Comparison of ENCODE assay signal across 15 cellular contexts in genomic region chr12:50636505-50636904, GRCh38.
A peak's percentile ranks its signal among the peaks of the same experiment; 100 is the strongest.
DNase-seq lines count a peak whose midpoint lies in the region; ATAC-seq and TF ChIP-seq lines count a peak whose summit lies in the region.
"Had no signal": no experiment of that assay in that cellular context is flagged by ENCODE, and none has a peak within 500 bp of the region (broad histone marks: within the 10 kb centered on the region; RNA-seq: fewer than 3 reads in every experiment).

No MANE protein-coding gene starts in this region.

- no peak for DNase-seq in stimulated activated naive CD8-positive, alpha-beta T cell treated with anti-CD3 and anti-CD28 coated beads, Interleukin-15, amount 100 ng/mL, for 72 hours
- DNase-seq in activated naive CD8-positive, alpha-beta T cell treated with anti-CD3 and anti-CD28 coated beads for 36 hours: no peak
- DNase-seq in left colon: no peak
- no peak for DNase-seq in HEK293T (ENCODE audit: extremely low spot score)
- DNase-seq in GM20000 (ENCODE audit: low spot score): no peak
- DNase-seq: activated B cell treated with CpG ODN at 0.5 μM for 24 hours, AML-193, amygdala, NCI-H2081, NCI-H774, RPMI8226 had no signal

- no peak for TF ChIP-seq CTCF in GM20000 (IDR thresholded peaks at IDR 0.05; ENCODE audit: extremely low read depth, missing control alignments)

- no peaks in the 10 kb centered on the region for H3K27me3 Mint-ChIP-seq in stimulated activated naive CD8-positive, alpha-beta T cell treated with anti-CD3 and anti-CD28 coated beads, Interleukin-15, Interleukin-2, amounts not matched to agents 100 ng/mL and 50 ng/mL, for 24 hours
- no peaks in the 10 kb centered on the region for H3K27me3 Mint-ChIP-seq in stimulated activated naive CD8-positive, alpha-beta T cell treated with anti-CD3 and anti-CD28 coated beads, Interleukin-15, amount 100 ng/mL, for 72 hours
- H3K27me3 Mint-ChIP-seq in activated naive CD8-positive, alpha-beta T cell treated with anti-CD3 and anti-CD28 coated beads for 36 hours: no peaks in the 10 kb centered on the region
- H3K27me3 Mint-ChIP-seq: activated B cell treated with CpG ODN at 0.5 μM for 24 hours had no signal

- peak overlapping the region; percentile 14 for H3K27ac Mint-ChIP-seq in stimulated activated naive CD8-positive, alpha-beta T cell treated with anti-CD3 and anti-CD28 coated beads, Interleukin-15, Interleukin-2, amounts not matched to agents 100 ng/mL and 50 ng/mL, for 24 hours
- no peak overlapping the region for H3K27ac Mint-ChIP-seq in stimulated activated naive CD8-positive, alpha-beta T cell treated with anti-CD3 and anti-CD28 coated beads, Interleukin-15, amount 100 ng/mL, for 72 hours
- peak overlapping the region; percentile 46 for H3K27ac Mint-ChIP-seq in activated naive CD8-positive, alpha-beta T cell treated with anti-CD3 and anti-CD28 coated beads for 36 hours

- peaks cover 39% of the 10 kb centered on the region for H3K4me1 Mint-ChIP-seq in stimulated activated naive CD8-positive, alpha-beta T cell treated with anti-CD3 and anti-CD28 coated beads, Interleukin-15, Interleukin-2, amounts not matched to agents 100 ng/mL and 50 ng/mL, for 24 hours (ENCODE audit: low read depth)
- H3K4me1 Mint-ChIP-seq in stimulated activated naive CD8-positive, alpha-beta T cell treated with anti-CD3 and anti-CD28 coated beads, Interleukin-15, amount 100 ng/mL, for 72 hours: peaks cover 54% of the 10 kb centered on the region
- H3K4me1 Mint-ChIP-seq in activated naive CD8-positive, alpha-beta T cell treated with anti-CD3 and anti-CD28 coated beads for 36 hours: peaks cover 39% of the 10 kb centered on the region

- ATAC-seq in stimulated activated naive CD8-positive, alpha-beta T cell treated with anti-CD3 and anti-CD28 coated beads, Interleukin-15, amount 100 ng/mL, for 72 hours: no peak
- ATAC-seq in left colon: peak; percentile 43
- ATAC-seq in HG03045 (IDR thresholded peaks at IDR 0.05; ENCODE audit: unreplicated experiment): no peak
- no peak for ATAC-seq in GM18519 (IDR thresholded peaks at IDR 0.05; ENCODE audit: low FRiP score, unreplicated experiment)

- CTCF ChIA-PET in HEK293T (lab: Yijun Ruan, JAX): interaction anchor here (0.6 kb wide), 1 partner anchor 76 kb away, joined by 3 read pairs; no protein-coding TSS in a partner anchor

- H3K36me3 Mint-ChIP-seq in stimulated activated naive CD8-positive, alpha-beta T cell treated with anti-CD3 and anti-CD28 coated beads, Interleukin-15, Interleukin-2, amounts not matched to agents 100 ng/mL and 50 ng/mL, for 24 hours (ENCODE audit: low read depth): peaks cover 20% of the 10 kb centered on the region
- H3K36me3 Mint-ChIP-seq in activated naive CD8-positive, alpha-beta T cell treated with anti-CD3 and anti-CD28 coated beads for 36 hours: peaks cover 14% of the 10 kb centered on the region

- POLR2A ChIA-PET in HEK293T (lab: Yijun Ruan, JAX): no interaction called here

- no peak overlapping the region for H3K4me3 Mint-ChIP-seq in stimulated activated naive CD8-positive, alpha-beta T cell treated with anti-CD3 and anti-CD28 coated beads, Interleukin-15, Interleukin-2, amounts not matched to agents 100 ng/mL and 50 ng/mL, for 24 hours
- H3K4me3 Mint-ChIP-seq in stimulated activated naive CD8-positive, alpha-beta T cell treated with anti-CD3 and anti-CD28 coated beads, Interleukin-15, amount 100 ng/mL, for 72 hours: no peak overlapping the region
- H3K4me3 Mint-ChIP-seq in activated naive CD8-positive, alpha-beta T cell treated with anti-CD3 and anti-CD28 coated beads for 36 hours: no peak overlapping the region
- H3K4me3 Mint-ChIP-seq: activated B cell treated with CpG ODN at 0.5 μM for 24 hours, neural crest cell had no signal

- no peaks in the 10 kb centered on the region for H3K9me3 Mint-ChIP-seq in stimulated activated naive CD8-positive, alpha-beta T cell treated with anti-CD3 and anti-CD28 coated beads, Interleukin-15, Interleukin-2, amounts not matched to agents 100 ng/mL and 50 ng/mL, for 24 hours
- H3K9me3 Mint-ChIP-seq in stimulated activated naive CD8-positive, alpha-beta T cell treated with anti-CD3 and anti-CD28 coated beads, Interleukin-15, amount 100 ng/mL, for 72 hours: no peaks in the 10 kb centered on the region
- H3K9me3 Mint-ChIP-seq in activated naive CD8-positive, alpha-beta T cell treated with anti-CD3 and anti-CD28 coated beads for 36 hours: no peaks in the 10 kb centered on the region
- H3K9me3 Mint-ChIP-seq: activated B cell treated with CpG ODN at 0.5 μM for 24 hours, neural crest cell had no signal

- intact Hi-C loops in left colon (cut with DNase I, micrococcal nuclease): loop anchor here (2.0 to 5.0 kb wide), 2 partner anchors 134 kb away; partner anchors contain the start of gene DIP2B (in 1 of the 2)

TF ChIP-seq in HEK293T, 16 proteins besides CTCF, POLR2A, EP300 and RAD21:
- TF ChIP-seq FOXA1 (IDR thresholded peaks at IDR 0.05) (no peak), FOXM1 (IDR thresholded peaks at IDR 0.05; ENCODE audit: borderline replicate concordance) (no peak), CTBP1 (IDR thresholded peaks at IDR 0.05; ENCODE audit: borderline replicate concordance) (no peak), ZNF384 (IDR thresholded peaks at IDR 0.05) (no peak), SUZ12 (IDR thresholded peaks at IDR 0.05) (no peak), NFRKB (IDR thresholded peaks at IDR 0.05) (no peak), FOXK2 (IDR thresholded peaks at IDR 0.05) (no peak), SP1 (IDR thresholded peaks at IDR 0.05) (no peak), TARDBP (IDR thresholded peaks at IDR 0.05) (no peak), ELF4 (IDR thresholded peaks at IDR 0.05) (no peak)

Comparison
In these comparisons a context has a peak if more than half of its experiments do, and no peak if none do; other contexts are left out.
1. H3K27ac Mint-ChIP-seq: peak in stimulated activated naive CD8-positive, alpha-beta T cell treated with anti-CD3 and anti-CD28 coated beads, Interleukin-15, Interleukin-2, amounts not matched to agents 100 ng/mL and 50 ng/mL, for 24 hours (single experiment) and activated naive CD8-positive, alpha-beta T cell treated with anti-CD3 and anti-CD28 coated beads for 36 hours (single experiment); none in stimulated activated naive CD8-positive, alpha-beta T cell treated with anti-CD3 and anti-CD28 coated beads, Interleukin-15, amount 100 ng/mL, for 72 hours (0 of 2).